In the genomic region with DNA sequence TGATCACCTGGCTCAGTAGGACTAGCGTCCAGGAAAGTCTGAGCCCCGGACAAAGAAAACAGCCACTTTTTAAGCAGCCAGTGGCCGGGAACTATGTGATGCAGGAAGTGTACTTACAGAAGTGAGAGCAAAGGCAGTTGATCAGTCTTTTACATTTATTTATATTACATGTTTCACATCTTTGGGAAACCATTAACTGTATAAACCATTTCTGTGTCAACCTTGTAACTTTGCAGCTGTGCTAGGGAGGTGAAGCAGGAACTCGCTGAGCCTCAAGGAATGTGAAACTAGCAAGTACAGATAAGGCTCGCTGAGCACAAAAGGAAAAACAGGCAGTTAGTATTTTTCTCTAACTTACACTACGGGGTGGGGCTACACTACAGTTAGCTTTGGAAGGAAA, we compare ENCODE assay signal across 16 cellular contexts. TPM values are rescaled to one million over a fixed set of nuclear protein-coding genes. Genes with fewer than 3 reads are reported as not detected.
DNase-seq lines count a peak whose midpoint lies in the region; ATAC-seq, FAIRE-seq and TF ChIP-seq lines count a peak whose summit lies in the region.
"Had no signal": no experiment of that assay in that cellular context is flagged by ENCODE, and none has a peak within 500 bp of the region (broad histone marks: within the 10 kb centered on the region; RNA-seq: fewer than 3 reads in every experiment).

No MANE protein-coding gene starts in this region.

- no peak for TF ChIP-seq CTCF in IMR-90 (conservative IDR thresholded peaks at IDR 0.05; ENCODE audit: low read depth, low read length)

- no peaks in the 10 kb centered on the region for H3K36me3 Mint-ChIP-seq in T-cell

- no peak overlapping the region for H4K5ac ChIP-seq in IMR-90 (ENCODE audit: low read depth, low read length)

- H3K14ac ChIP-seq in IMR-90 (replicated peaks; ENCODE audit: low read depth, low read length): no peak overlapping the region

- dilution Hi-C loops in IMR-90 (cut with HindIII; ENCODE audit: low sequenced_read_pairs, unreplicated experiment): no loop called here

- no peak overlapping the region for H4K8ac ChIP-seq in IMR-90 (ENCODE audit: low read depth in 2 of 2, low read length in 2 of 2)

- H3K79me1 ChIP-seq in IMR-90 (ENCODE audit: low read depth in 1 of 2, low read length in 2 of 2): no peaks in the 10 kb centered on the region

- no peak overlapping the region for H3K18ac ChIP-seq in IMR-90 (ENCODE audit: low read depth, low read length)

- CTCF ChIA-PET in IMR-90 (lab: Yijun Ruan, JAX) (interaction anchor here (1.0 to 1.2 kb wide), 2 partner anchors 17 to 33 kb away, joined by 3 to 4 read pairs; no protein-coding TSS in a partner anchor), T-cell (lab: Charles Lee) (no interaction called here)

- ATAC-seq in GM21723 (IDR thresholded peaks at IDR 0.05; ENCODE audit: unreplicated experiment) (peak; percentile 41), IMR-90 (ENCODE audit: low read depth) (0 out of 2 replicates have a peak, but pooled peaks have one; percentile 17), GM18498 (IDR thresholded peaks at IDR 0.05; ENCODE audit: unreplicated experiment) (no peak), T-cell (replicated peaks in 1 of 4) (no peak)

- peak overlapping the region; percentile 16 for H3K4me2 ChIP-seq in IMR-90 (ENCODE audit: low read depth, low read length)

- peak; percentile 57 for FAIRE-seq in GM12892 (lab: Jason Lieb, UNC)
- FAIRE-seq: urothelium cell line had no signal

- H3K4me3 ChIP-seq in IMR-90 (ENCODE audit: insufficient read depth, low read depth, low read length): no peak overlapping the region
- H3K4me3 ChIP-seq: left ventricle myocardium inferior had no signal

- no peak overlapping the region for H2BK15ac ChIP-seq in IMR-90 (ENCODE audit: low read depth, low read length)

- peak overlapping the region; percentile 11; the same call in 1 of the 2 replicates for H3K56ac ChIP-seq in IMR-90 (ENCODE audit: extremely low read depth, insufficient read depth, low read length)

- H3K4me3 Mint-ChIP-seq in T-cell: no peak overlapping the region

- no peak for TF ChIP-seq RAD21 in IMR-90 (IDR thresholded peaks at IDR 0.05; ENCODE audit: low read length)

- TF ChIP-seq POLR2A in GM12892 (IDR thresholded peaks at IDR 0.05; ENCODE audit: low read depth, low read length): no peak
- no peak for TF ChIP-seq POLR2A in IMR-90 (IDR thresholded peaks at IDR 0.05; ENCODE audit: low read depth, low read length)

- H3K27ac Mint-ChIP-seq in T-cell: no peak overlapping the region

- H3K27me3 ChIP-seq in IMR-90 (ENCODE audit: control insufficient read depth, insufficient read depth, low read length): no peaks in the 10 kb centered on the region; the same call in none of the 2 replicates

- H3K9ac ChIP-seq in IMR-90 (ENCODE audit: low read depth, low read length): no peak overlapping the region

- BruUV-seq in IMR-90 (replicated peaks; lab: Mats Ljungman, UMichigan): no TSS peak

- no peaks in the 10 kb centered on the region for H3K9me3 Mint-ChIP-seq in T-cell

- H2BK5ac ChIP-seq in IMR-90 (ENCODE audit: low read depth, low read length, poor library complexity, severe bottlenecking): no peak overlapping the region

- POLR2A ChIA-PET in IMR-90 (lab: Charles Lee; ENCODE audit: unreplicated experiment) (no interaction called here), T-cell (lab: Charles Lee) (no interaction called here)

- no peak overlapping the region for H2BK120ac ChIP-seq in IMR-90 (ENCODE audit: low read depth, low read length)

- H4K20me1 ChIP-seq in IMR-90 (ENCODE audit: insufficient read depth, low read length): no peaks in the 10 kb centered on the region

- intact Hi-C loops in IMR-90 (cut with micrococcal nuclease): no loop called here

- peaks cover 10 to 13% of the 10 kb centered on the region in 2 donors for H3K27me3 Mint-ChIP-seq in T-cell

- H4K91ac ChIP-seq in IMR-90 (ENCODE audit: insufficient read depth, low read depth, low read length): no peak overlapping the region

- no peaks in the 10 kb centered on the region for H3K4me1 ChIP-seq in IMR-90 (ENCODE audit: control insufficient read depth, insufficient read depth, low read length)
- H3K4me1 ChIP-seq: left ventricle myocardium inferior had no signal

- H2BK20ac ChIP-seq in IMR-90 (ENCODE audit: low read depth, low read length): no peak overlapping the region

- H3K23ac ChIP-seq in IMR-90 (ENCODE audit: low read depth, low read length): no peak overlapping the region

- H3K9me3 ChIP-seq in IMR-90 (ENCODE audit: control insufficient read depth, insufficient read depth, low read length): no peaks in the 10 kb centered on the region

- H3K4me1 Mint-ChIP-seq in T-cell: no peaks in the 10 kb centered on the region

- no peak overlapping the region for H2AK9ac ChIP-seq in IMR-90 (replicated peaks; ENCODE audit: low read depth, low read length, poor library complexity)

- H3K4ac ChIP-seq in IMR-90 (ENCODE audit: low read depth, low read length): no peak overlapping the region

- no peak overlapping the region for H2AK5ac ChIP-seq in IMR-90 (ENCODE audit: low read depth, low read length)

- no peaks in the 10 kb centered on the region for H3K9me1 ChIP-seq in IMR-90 (ENCODE audit: insufficient read depth, low read length)

- DNase-seq in GM12892 (ENCODE audit: insufficient read length) (no peak), IMR-90 (no peak), iris pigment epithelial cell (ENCODE audit: low read depth) (peak; percentile 25), activated gamma-delta T cell treated with Interleukin-2 at 50 U/mL for 16 hours (no peak), substantia nigra (lab: John Stamatoyannopoulos, UW) (no peak), T-cell (no peak)
- DNase-seq: dermis blood vessel endothelial cell; left ventricle myocardium inferior; NCI-H1436; NCI-H82; stimulated activated CD4-positive, alpha-beta T cell treated with anti-CD3 and anti-CD28 coated beads, Interleukin-12 subunit alpha, Interleukin-12 subunit beta, amount 100 ng/mL, for 4 hours had no signal

- WGBS in IMR-90 (ENCODE audit: extremely low coverage in 2 of 2, insufficient read length in 1 of 2), 2 experiments: no CpG with 5 or more reads among the region's 6 CpGs

- no peaks in the 10 kb centered on the region for H3K36me3 ChIP-seq in IMR-90 (ENCODE audit: control insufficient read depth, insufficient read depth, low read length)
- H3K36me3 ChIP-seq: left ventricle myocardium inferior had no signal

- H3K27ac ChIP-seq in IMR-90 (ENCODE audit: insufficient read depth, low read length): no peak overlapping the region
- H3K27ac ChIP-seq in substantia nigra (ENCODE audit: low read depth, low read length, poor library complexity, severe bottlenecking): no peak overlapping the region
- H3K27ac ChIP-seq: left ventricle myocardium inferior had no signal

- in situ Hi-C loops in IMR-90 (cut with MboI; ENCODE audit: low sequenced_read_pairs): no loop called here

- no peak overlapping the region for H2AFZ ChIP-seq in IMR-90 (replicated peaks; ENCODE audit: low read length, poor library complexity)

TF ChIP-seq in IMR-90, 13 proteins besides CTCF, POLR2A, EP300 and RAD21:
- TF ChIP-seq CEBPB (IDR thresholded peaks at IDR 0.05; ENCODE audit: low read depth, low read length) (no peak), USF2 (IDR thresholded peaks at IDR 0.05; ENCODE audit: low read depth, low read length) (no peak), RCOR1 (IDR thresholded peaks at IDR 0.05; ENCODE audit: insufficient replicate concordance, low read length) (no peak), MXI1 (IDR thresholded peaks at IDR 0.05; ENCODE audit: borderline replicate concordance, low read depth, low read length) (no peak), MAFK (IDR thresholded peaks at IDR 0.05; ENCODE audit: low read depth, low read length) (no peak), RFX5 (IDR thresholded peaks at IDR 0.05; ENCODE audit: low read depth, low read length) (no peak), SMC3 (IDR thresholded peaks at IDR 0.05; ENCODE audit: low read depth, low read length) (no peak), FOS (IDR thresholded peaks at IDR 0.05; ENCODE audit: low read depth, low read length) (no peak)
- TF ChIP-seq, protein P1, sequence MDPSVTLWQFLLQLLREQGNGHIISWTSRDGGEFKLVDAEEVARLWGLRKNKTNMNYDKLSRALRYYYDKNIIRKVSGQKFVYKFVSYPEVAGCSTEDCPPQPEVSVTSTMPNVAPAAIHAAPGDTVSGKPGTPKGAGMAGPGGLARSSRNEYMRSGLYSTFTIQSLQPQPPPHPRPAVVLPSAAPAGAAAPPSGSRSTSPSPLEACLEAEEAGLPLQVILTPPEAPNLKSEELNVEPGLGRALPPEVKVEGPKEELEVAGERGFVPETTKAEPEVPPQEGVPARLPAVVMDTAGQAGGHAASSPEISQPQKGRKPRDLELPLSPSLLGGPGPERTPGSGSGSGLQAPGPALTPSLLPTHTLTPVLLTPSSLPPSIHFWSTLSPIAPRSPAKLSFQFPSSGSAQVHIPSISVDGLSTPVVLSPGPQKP (IDR thresholded peaks at IDR 0.05; ENCODE audit: borderline replicate concordance, low read depth, low read length): no peak

RNA-seq across cellular contexts. Expression of gene HECW1, which starts 39.9 kb away (rescaled TPM):
- polyA plus RNA-seq in GM12892 (2012; ENCODE audit: missing spikeins): 0.08 TPM
- total RNA-seq in IMR-90 (2012; rRNA removed): 1.1 and 1.3 TPM in 2 replicates
- polyA plus RNA-seq in IMR-90 (2012; rRNA removed): 0.56 and 0.95 TPM in 2 replicates
- 0.28 and 0.78 TPM in 2 replicates for polyA plus RNA-seq in IMR-90 (2012; cell fraction: cytosol; rRNA removed)
- polyA plus RNA-seq in IMR-90 (2012; cell fraction: nucleus; rRNA removed; ENCODE audit: low replicate concordance): 0.63 and 1.1 TPM in 2 replicates
- total RNA-seq in T-cell: not detected
- total RNA-seq: dermis blood vessel endothelial cell; glomerular endothelial cell; left ventricle myocardium inferior; T-helper 2 cell treated with Interferon-gamma antibody and Interleukin-4, amounts not matched to agents 100 ng/mL and 5 ng/mL, for 36 hours had no signal

Comparison
In these comparisons a context has a peak if more than half of its experiments do, and no peak if none do; other contexts are left out.
1. ATAC-seq: peak in GM21723 (single experiment) and IMR-90 (single experiment); none in GM18498 (single experiment) and T-cell (0 of 4).